ENCODE assay signal across 1 cellular context in the genomic region with DNA sequence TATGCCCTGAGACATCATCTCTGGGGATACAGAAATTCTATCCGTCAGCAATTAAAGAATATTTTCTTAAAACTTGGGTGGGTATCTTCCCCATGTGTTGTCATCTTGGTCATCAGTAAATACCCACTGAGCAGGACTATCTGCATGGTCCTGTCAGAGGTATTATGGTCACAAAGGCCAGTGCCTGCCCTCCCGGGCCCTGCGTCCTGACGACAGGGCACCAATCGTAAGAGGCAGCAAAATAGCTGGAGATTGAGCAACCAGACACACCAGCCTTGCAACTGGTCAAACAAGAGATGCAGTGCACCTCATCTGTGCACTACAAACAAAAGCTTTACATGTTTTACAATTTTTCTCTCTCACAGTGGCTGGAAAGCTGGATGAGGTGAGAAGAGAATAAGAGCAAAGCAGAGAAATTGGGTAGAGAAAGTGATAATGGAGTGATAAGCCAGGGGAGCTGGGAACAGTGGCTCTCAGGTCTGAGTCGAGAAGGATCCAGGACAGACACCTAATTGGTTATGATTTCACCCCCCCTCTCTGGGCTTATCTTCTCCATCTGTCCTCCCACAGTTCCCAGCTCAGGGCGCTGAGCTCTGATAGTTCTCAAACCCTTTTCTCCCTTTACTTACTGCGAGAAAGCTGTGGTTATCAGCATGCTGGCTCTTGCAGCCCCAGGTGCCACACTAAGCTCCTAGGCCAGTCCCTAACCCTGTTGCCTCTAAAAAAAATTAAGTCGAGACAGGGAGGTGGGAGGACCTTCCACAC.
TF ChIP-seq lines count a peak whose summit lies in the region.

No MANE protein-coding gene starts in this region.

TF ChIP-seq in K562, 482 proteins besides CTCF, POLR2A, EP300 and RAD21 (continues in another document):
- TF ChIP-seq BRD4 (IDR thresholded peaks at IDR 0.05), result no peak
- TF ChIP-seq MEF2D (tag; conservative IDR thresholded peaks at IDR 0.05; ENCODE audit: low read depth), result no peak
- no peak for TF ChIP-seq RNF219 (CRISPR knock-in tag; IDR thresholded peaks at IDR 0.05)
- TF ChIP-seq, protein P1, sequence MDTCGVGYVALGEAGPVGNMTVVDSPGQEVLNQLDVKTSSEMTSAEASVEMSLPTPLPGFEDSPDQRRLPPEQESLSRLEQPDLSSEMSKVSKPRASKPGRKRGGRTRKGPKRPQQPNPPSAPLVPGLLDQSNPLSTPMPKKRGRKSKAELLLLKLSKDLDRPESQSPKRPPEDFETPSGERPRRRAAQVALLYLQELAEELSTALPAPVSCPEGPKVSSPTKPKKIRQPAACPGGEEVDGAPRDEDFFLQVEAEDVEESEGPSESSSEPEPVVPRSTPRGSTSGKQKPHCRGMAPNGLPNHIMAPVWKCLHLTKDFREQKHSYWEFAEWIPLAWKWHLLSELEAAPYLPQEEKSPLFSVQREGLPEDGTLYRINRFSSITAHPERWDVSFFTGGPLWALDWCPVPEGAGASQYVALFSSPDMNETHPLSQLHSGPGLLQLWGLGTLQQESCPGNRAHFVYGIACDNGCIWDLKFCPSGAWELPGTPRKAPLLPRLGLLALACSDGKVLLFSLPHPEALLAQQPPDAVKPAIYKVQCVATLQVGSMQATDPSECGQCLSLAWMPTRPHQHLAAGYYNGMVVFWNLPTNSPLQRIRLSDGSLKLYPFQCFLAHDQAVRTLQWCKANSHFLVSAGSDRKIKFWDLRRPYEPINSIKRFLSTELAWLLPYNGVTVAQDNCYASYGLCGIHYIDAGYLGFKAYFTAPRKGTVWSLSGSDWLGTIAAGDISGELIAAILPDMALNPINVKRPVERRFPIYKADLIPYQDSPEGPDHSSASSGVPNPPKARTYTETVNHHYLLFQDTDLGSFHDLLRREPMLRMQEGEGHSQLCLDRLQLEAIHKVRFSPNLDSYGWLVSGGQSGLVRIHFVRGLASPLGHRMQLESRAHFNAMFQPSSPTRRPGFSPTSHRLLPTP (IDR thresholded peaks at IDR 0.05; ENCODE audit: borderline replicate concordance, extremely low read depth, insufficient read length), result no peak
- 0 out of 2 replicates have a peak, but pooled peaks have one; percentile 37 for TF ChIP-seq CEBPG (CRISPR knock-in tag; IDR thresholded peaks at IDR 0.05)
- 0 out of 4 replicates have a peak, but pooled peaks of 1 of the 2 experiments have one; percentile 24 for TF ChIP-seq CEBPG (tag; conservative IDR thresholded peaks at IDR 0.05 in 1 of 2, IDR thresholded peaks at IDR 0.05 in 1 of 2)
- no peak for TF ChIP-seq LEF1 (IDR thresholded peaks at IDR 0.05)
- no peak for TF ChIP-seq ELF4 (CRISPR knock-in tag; IDR thresholded peaks at IDR 0.05)
- no peak for TF ChIP-seq HDAC3 (IDR thresholded peaks at IDR 0.05; ENCODE audit: borderline replicate concordance, partially characterized antibody)
- no peak for TF ChIP-seq KLF1 (tag; IDR thresholded peaks at IDR 0.05)
- TF ChIP-seq ZBTB7A (IDR thresholded peaks at IDR 0.05; ENCODE audit: borderline replicate concordance, control insufficient read depth, low read depth, low read length), result no peak
- no peak for TF ChIP-seq ARID4B (CRISPR knock-in tag; IDR thresholded peaks at IDR 0.05)
- TF ChIP-seq, protein P2, sequence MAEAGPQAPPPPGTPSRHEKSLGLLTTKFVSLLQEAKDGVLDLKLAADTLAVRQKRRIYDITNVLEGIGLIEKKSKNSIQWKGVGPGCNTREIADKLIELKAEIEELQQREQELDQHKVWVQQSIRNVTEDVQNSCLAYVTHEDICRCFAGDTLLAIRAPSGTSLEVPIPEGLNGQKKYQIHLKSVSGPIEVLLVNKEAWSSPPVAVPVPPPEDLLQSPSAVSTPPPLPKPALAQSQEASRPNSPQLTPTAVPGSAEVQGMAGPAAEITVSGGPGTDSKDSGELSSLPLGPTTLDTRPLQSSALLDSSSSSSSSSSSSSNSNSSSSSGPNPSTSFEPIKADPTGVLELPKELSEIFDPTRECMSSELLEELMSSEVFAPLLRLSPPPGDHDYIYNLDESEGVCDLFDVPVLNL (CRISPR knock-in tag; IDR thresholded peaks at IDR 0.05; ENCODE audit: low read depth), result no peak
- TF ChIP-seq CSDE1 (IDR thresholded peaks at IDR 0.05), result no peak
- TF ChIP-seq ZNF668 (CRISPR knock-in tag; IDR thresholded peaks at IDR 0.05), result no peak
- 0 out of 2 replicates have a peak, but pooled peaks have one; percentile 58 for TF ChIP-seq TARDBP (IDR thresholded peaks at IDR 0.05)
- TF ChIP-seq ZNF512 (tag; IDR thresholded peaks at IDR 0.05), result no peak
- TF ChIP-seq ZNF707 (CRISPR knock-in tag; conservative IDR thresholded peaks at IDR 0.05), result no peak
- no peak for TF ChIP-seq TCFL5 (CRISPR knock-in tag; conservative IDR thresholded peaks at IDR 0.05)
- peak; percentile 68 for TF ChIP-seq ARID1B (IDR thresholded peaks at IDR 0.05)
- 0 out of 2 replicates have a peak, but pooled peaks have one; percentile 4 for TF ChIP-seq SMC3 (conservative IDR thresholded peaks at IDR 0.05; ENCODE audit: insufficient read depth, low read depth, low read length)
- TF ChIP-seq, protein P3, sequence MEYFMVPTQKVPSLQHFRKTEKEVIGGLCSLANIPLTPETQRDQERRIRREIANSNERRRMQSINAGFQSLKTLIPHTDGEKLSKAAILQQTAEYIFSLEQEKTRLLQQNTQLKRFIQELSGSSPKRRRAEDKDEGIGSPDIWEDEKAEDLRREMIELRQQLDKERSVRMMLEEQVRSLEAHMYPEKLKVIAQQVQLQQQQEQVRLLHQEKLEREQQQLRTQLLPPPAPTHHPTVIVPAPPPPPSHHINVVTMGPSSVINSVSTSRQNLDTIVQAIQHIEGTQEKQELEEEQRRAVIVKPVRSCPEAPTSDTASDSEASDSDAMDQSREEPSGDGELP (CRISPR knock-in tag; IDR thresholded peaks at IDR 0.05; ENCODE audit: borderline replicate concordance), result no peak
- no peak for TF ChIP-seq FOXK2 (conservative IDR thresholded peaks at IDR 0.05 in 1 of 2, IDR thresholded peaks at IDR 0.05 in 1 of 2; ENCODE audit: low read depth in 2 of 2)
- no peak for TF ChIP-seq PCBP2 (IDR thresholded peaks at IDR 0.05; ENCODE audit: low read depth, low read length, poor library complexity, severe bottlenecking)
- no peak for TF ChIP-seq RBM17 (IDR thresholded peaks at IDR 0.05; ENCODE audit: borderline replicate concordance, low read depth, low read length)
- no peak for TF ChIP-seq HDAC2 (IDR thresholded peaks at IDR 0.05)
- TF ChIP-seq ZBTB12 (CRISPR knock-in tag; IDR thresholded peaks at IDR 0.05), result no peak
- TF ChIP-seq MYBL2 (IDR thresholded peaks at IDR 0.05; ENCODE audit: low read depth), result no peak
- no peak for TF ChIP-seq MYBL2 (CRISPR knock-in tag; IDR thresholded peaks at IDR 0.05; ENCODE audit: borderline replicate concordance)
- no peak for TF ChIP-seq SREBF2 (CRISPR knock-in tag; IDR thresholded peaks at IDR 0.05)
- TF ChIP-seq, protein P4, sequence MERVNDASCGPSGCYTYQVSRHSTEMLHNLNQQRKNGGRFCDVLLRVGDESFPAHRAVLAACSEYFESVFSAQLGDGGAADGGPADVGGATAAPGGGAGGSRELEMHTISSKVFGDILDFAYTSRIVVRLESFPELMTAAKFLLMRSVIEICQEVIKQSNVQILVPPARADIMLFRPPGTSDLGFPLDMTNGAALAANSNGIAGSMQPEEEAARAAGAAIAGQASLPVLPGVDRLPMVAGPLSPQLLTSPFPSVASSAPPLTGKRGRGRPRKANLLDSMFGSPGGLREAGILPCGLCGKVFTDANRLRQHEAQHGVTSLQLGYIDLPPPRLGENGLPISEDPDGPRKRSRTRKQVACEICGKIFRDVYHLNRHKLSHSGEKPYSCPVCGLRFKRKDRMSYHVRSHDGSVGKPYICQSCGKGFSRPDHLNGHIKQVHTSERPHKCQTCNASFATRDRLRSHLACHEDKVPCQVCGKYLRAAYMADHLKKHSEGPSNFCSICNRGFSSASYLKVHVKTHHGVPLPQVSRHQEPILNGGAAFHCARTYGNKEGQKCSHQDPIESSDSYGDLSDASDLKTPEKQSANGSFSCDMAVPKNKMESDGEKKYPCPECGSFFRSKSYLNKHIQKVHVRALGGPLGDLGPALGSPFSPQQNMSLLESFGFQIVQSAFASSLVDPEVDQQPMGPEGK (CRISPR knock-in tag; IDR thresholded peaks at IDR 0.05; ENCODE audit: borderline replicate concordance), result no peak
- TF ChIP-seq, protein P5, sequence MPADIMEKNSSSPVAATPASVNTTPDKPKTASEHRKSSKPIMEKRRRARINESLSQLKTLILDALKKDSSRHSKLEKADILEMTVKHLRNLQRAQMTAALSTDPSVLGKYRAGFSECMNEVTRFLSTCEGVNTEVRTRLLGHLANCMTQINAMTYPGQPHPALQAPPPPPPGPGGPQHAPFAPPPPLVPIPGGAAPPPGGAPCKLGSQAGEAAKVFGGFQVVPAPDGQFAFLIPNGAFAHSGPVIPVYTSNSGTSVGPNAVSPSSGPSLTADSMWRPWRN (IDR thresholded peaks at IDR 0.05; ENCODE audit: low read depth), result no peak
- TF ChIP-seq MBD1 (CRISPR knock-in tag; IDR thresholded peaks at IDR 0.05), result no peak
- TF ChIP-seq U2AF2 (optimal IDR thresholded peaks at IDR 0.05; ENCODE audit: low read depth, low read length), result no peak
- TF ChIP-seq SMARCA4 (IDR thresholded peaks at IDR 0.05), result peak; percentile 45; the same call in 1 of the 2 replicates
- no peak for TF ChIP-seq IFI16 (CRISPR knock-in tag; IDR thresholded peaks at IDR 0.05)
- TF ChIP-seq NCOR1 (IDR thresholded peaks at IDR 0.05), result peak; percentile 43; the same call in 1 of the 2 replicates
- TF ChIP-seq CXXC5 (CRISPR knock-in tag; IDR thresholded peaks at IDR 0.05), result no peak
- TF ChIP-seq ZNF239 (CRISPR knock-in tag; IDR thresholded peaks at IDR 0.05), result no peak
